In genomic region chr4:109276482-109277095, GRCh38 we compare ENCODE assay signal across 13 cellular contexts. TPM values are rescaled to one million over a fixed set of nuclear protein-coding genes. Genes with fewer than 3 reads are reported as not detected.
DNase-seq lines count a peak whose midpoint lies in the region; ATAC-seq lines count a peak whose summit lies in the region.
"Had no signal": no experiment of that assay in that cellular context is flagged by ENCODE, and none has a peak within 500 bp of the region (broad histone marks: within the 10 kb centered on the region; RNA-seq: fewer than 3 reads in every experiment).

No MANE protein-coding gene starts in this region.

- H3K9ac ChIP-seq in trophoblast cell (ENCODE audit: low read length), result no peak overlapping the region

- H3K4me1 Mint-ChIP-seq in activated T-cell treated with anti-CD3 and anti-CD28 coated beads, Interleukin-2, amount 50 U/mL, for 24 hours (ENCODE audit: low read depth), result peaks cover 20% of the 10 kb centered on the region

- H2BK5ac ChIP-seq in trophoblast cell (ENCODE audit: low read depth, low read length, poor library complexity), result no peak overlapping the region

- no peak overlapping the region for H3K4me3 ChIP-seq in trophoblast cell (ENCODE audit: low read depth, low read length)
- H3K4me3 ChIP-seq: uterus had no signal

- H2BK120ac ChIP-seq in trophoblast cell (ENCODE audit: insufficient read depth, low read length, poor library complexity), result no peak overlapping the region

- H3K4ac ChIP-seq in trophoblast cell (ENCODE audit: low read depth, low read length), result no peak overlapping the region

- H3K27ac ChIP-seq in trophoblast cell (ENCODE audit: low read depth, low read length), result no peak overlapping the region
- H3K27ac ChIP-seq: epithelial cell of prostate, uterus had no signal

- no peak overlapping the region for H3K23ac ChIP-seq in trophoblast cell (ENCODE audit: low read length)

- H4K12ac ChIP-seq in trophoblast cell (ENCODE audit: low read depth, low read length), result no peak overlapping the region

- no peaks in the 10 kb centered on the region for H3K27me3 ChIP-seq in trophoblast cell (ENCODE audit: insufficient read depth, low read length)
- H3K27me3 ChIP-seq: uterus had no signal

- no peak overlapping the region for H3K4me3 Mint-ChIP-seq in activated T-cell treated with anti-CD3 and anti-CD28 coated beads, Interleukin-2, amount 50 U/mL, for 24 hours

- H4K8ac ChIP-seq in trophoblast cell (ENCODE audit: low read depth, low read length), result no peak overlapping the region

- H3K79me2 ChIP-seq in trophoblast cell (ENCODE audit: control insufficient read depth, insufficient read depth, low read length, poor library complexity), result no peaks in the 10 kb centered on the region

- no peaks in the 10 kb centered on the region for H3K36me3 Mint-ChIP-seq in activated T-cell treated with anti-CD3 and anti-CD28 coated beads, Interleukin-2, amount 50 U/mL, for 24 hours (ENCODE audit: low read depth)

- peaks cover 27% of the 10 kb centered on the region for H3K27me3 Mint-ChIP-seq in activated T-cell treated with anti-CD3 and anti-CD28 coated beads, Interleukin-2, amount 50 U/mL, for 24 hours

- ATAC-seq in HG02588 (IDR thresholded peaks at IDR 0.05; ENCODE audit: unreplicated experiment) (peak; percentile 66), HG03432 (IDR thresholded peaks at IDR 0.05; ENCODE audit: unreplicated experiment) (peak; percentile 74)
- ATAC-seq in stimulated activated naive CD8-positive, alpha-beta T cell treated with anti-CD3 and anti-CD28 coated beads, Interleukin-15, Interleukin-2, amounts not matched to agents 100 U/mL and 50 U/mL, for 24 hours, result peak; percentile 94

- H3K27ac Mint-ChIP-seq in activated T-cell treated with anti-CD3 and anti-CD28 coated beads, Interleukin-2, amount 50 U/mL, for 24 hours, result peak overlapping the region; percentile 62

- no CpG with 5 or more reads among the region's 5 CpGs for WGBS in trophoblast cell (ENCODE audit: extremely low coverage, insufficient coverage, insufficient read length)

- H3K36me3 ChIP-seq in trophoblast cell (ENCODE audit: control insufficient read depth in 1 of 2, insufficient read depth in 2 of 2, low read length in 2 of 2), result no peaks in the 10 kb centered on the region
- H3K36me3 ChIP-seq: uterus had no signal

- H2AK5ac ChIP-seq in trophoblast cell (ENCODE audit: low read length), result no peak overlapping the region

- no peak overlapping the region for H3K18ac ChIP-seq in trophoblast cell (ENCODE audit: low read length)

- H3K9me3 ChIP-seq in trophoblast cell (ENCODE audit: insufficient read depth, low read depth, low read length), result no peaks in the 10 kb centered on the region
- H3K9me3 ChIP-seq: uterus had no signal

- no peak overlapping the region for H3K14ac ChIP-seq in trophoblast cell (ENCODE audit: low read length)

- H2AFZ ChIP-seq in trophoblast cell (ENCODE audit: insufficient read depth, low read length, poor library complexity), result no peak overlapping the region

- H3K79me1 ChIP-seq in trophoblast cell (ENCODE audit: low read length), result no peaks in the 10 kb centered on the region

- H3K4me1 ChIP-seq in trophoblast cell (ENCODE audit: control insufficient read depth in 1 of 2, insufficient read depth in 2 of 2, low read length in 2 of 2), result no peaks in the 10 kb centered on the region
- H3K4me1 ChIP-seq: uterus had no signal

- no peak overlapping the region for H4K91ac ChIP-seq in trophoblast cell (ENCODE audit: low read depth, low read length)

- no peak overlapping the region for H2BK12ac ChIP-seq in trophoblast cell (ENCODE audit: low read length)

- no peaks in the 10 kb centered on the region for H3K9me3 Mint-ChIP-seq in activated T-cell treated with anti-CD3 and anti-CD28 coated beads, Interleukin-2, amount 50 U/mL, for 24 hours

- H3K4me2 ChIP-seq in trophoblast cell (ENCODE audit: low read length), result no peak overlapping the region

- no peak for DNase-seq in activated T-cell treated with anti-CD3 and anti-CD28 coated beads, Interleukin-2, amount 50 U/mL, for 24 hours
- DNase-seq in activated T-cell treated with anti-CD3 and anti-CD28 coated beads for 4 hours (no peak), SIG-M5 (lab: John Stamatoyannopoulos, UW) (no peak), trophoblast cell (no peak), NCI-H1694 (lab: John Stamatoyannopoulos, UW) (no peak)
- no peak for DNase-seq in stimulated activated naive CD8-positive, alpha-beta T cell treated with anti-CD3 and anti-CD28 coated beads, Interleukin-15, Interleukin-2, amounts not matched to agents 100 U/mL and 50 U/mL, for 24 hours
- DNase-seq: ACHN, DMS153, MV-4-11, uterus had no signal

RNA-seq across cellular contexts. Expression of gene COL25A1, which starts 25.9 kb away (rescaled TPM):
- polyA plus RNA-seq in trophoblast cell (2013), result 2.1 and 2.2 TPM in 2 replicates
